9 cellular contexts compared by ENCODE assay signal in genomic region chr22:40634119-40634903, GRCh38. TPM values are rescaled to one million over a fixed set of nuclear protein-coding genes. Genes with fewer than 3 reads are reported as not detected.
DNase-seq lines count a peak whose midpoint lies in the region; ATAC-seq and TF ChIP-seq lines count a peak whose summit lies in the region.
"Had no signal": no experiment of that assay in that cellular context is flagged by ENCODE, and none has a peak within 500 bp of the region (broad histone marks: within the 10 kb centered on the region; RNA-seq: fewer than 3 reads in every experiment).

No MANE protein-coding gene starts in this region.

- H3K4me1 ChIP-seq in esophagus muscularis mucosa (peaks cover 15 to 61% (median 48%) of the 10 kb centered on the region in 4 donors), trophoblast cell (ENCODE audit: control insufficient read depth in 1 of 2, insufficient read depth in 2 of 2, low read length in 2 of 2) (peaks cover 4 to 12% of the 10 kb centered on the region in 2 experiments)

- no peak overlapping the region for H4K8ac ChIP-seq in trophoblast cell (ENCODE audit: low read depth, low read length)

- H3K14ac ChIP-seq in trophoblast cell (ENCODE audit: low read length) = no peak overlapping the region

- no peak for DNase-seq in CD4-positive, alpha-beta T cell
- peak; percentile 54 for DNase-seq in NCI-H69 (lab: John Stamatoyannopoulos, UW)
- DNase-seq in esophagus muscularis mucosa (ENCODE audit: extremely low spot score) = no peak
- no peak for DNase-seq in trophoblast cell
- DNase-seq in NCI-H1417 treated with DMSO at 0.1 percent for 48 hours (lab: John Stamatoyannopoulos, UW) = no peak
- no peak for DNase-seq in SHP77 (lab: John Stamatoyannopoulos, UW)
- DNase-seq in NOMO-1 (lab: John Stamatoyannopoulos, UW; ENCODE audit: unreplicated experiment in 2 of 2) = no peak
- DNase-seq: activated CD4-positive, alpha-beta memory T cell treated with anti-CD3 and anti-CD28 coated beads for 36 hours had no signal

- no peak overlapping the region for H2AK5ac ChIP-seq in trophoblast cell (ENCODE audit: low read length)

- no peak overlapping the region for H3K9ac ChIP-seq in trophoblast cell (ENCODE audit: low read length)

- no peak overlapping the region for H2BK5ac ChIP-seq in trophoblast cell (ENCODE audit: low read depth, low read length, poor library complexity)

- no peak overlapping the region for H4K91ac ChIP-seq in trophoblast cell (ENCODE audit: low read depth, low read length)

- no peaks in the 10 kb centered on the region for H3K27me3 ChIP-seq in CD4-positive, alpha-beta T cell (ENCODE audit: control insufficient read depth, insufficient read depth, low read length)
- H3K27me3 ChIP-seq in esophagus muscularis mucosa (no peaks in the 10 kb centered on the region), trophoblast cell (ENCODE audit: insufficient read depth, low read length) (no peaks in the 10 kb centered on the region)

- intact Hi-C loops in CD4-positive, alpha-beta T cell (cut with DNase I, micrococcal nuclease) = no loop called here
- intact Hi-C loops in esophagus muscularis mucosa (cut with DNase I) = loop anchor here (10.0 kb wide), 1 partner anchor 260 kb away; the partner anchor contains the start of gene SGSM3

- no peak overlapping the region for H3K18ac ChIP-seq in trophoblast cell (ENCODE audit: low read length)

- no peak for ATAC-seq in CD4-positive, alpha-beta T cell (ENCODE audit: poor library complexity)
- ATAC-seq in GM18517 (IDR thresholded peaks at IDR 0.05; ENCODE audit: unreplicated experiment) = no peak

- H3K9me3 ChIP-seq in CD4-positive, alpha-beta T cell (ENCODE audit: control insufficient read depth, low read length) = no peaks in the 10 kb centered on the region
- no peaks in the 10 kb centered on the region for H3K9me3 ChIP-seq in esophagus muscularis mucosa
- no peaks in the 10 kb centered on the region for H3K9me3 ChIP-seq in trophoblast cell (ENCODE audit: insufficient read depth, low read depth, low read length)

- H3K4me3 ChIP-seq in esophagus muscularis mucosa (peak overlapping the region; percentile 74 to 90 (median 82)), trophoblast cell (ENCODE audit: low read depth, low read length) (no peak overlapping the region)

- peak overlapping the region; percentile 94 for H3K4me3 Mint-ChIP-seq in CD4-positive, alpha-beta T cell

- CTCF ChIA-PET in CD4-positive, alpha-beta T cell (lab: Charles Lee) = interaction anchor here (0.8 to 2.5 kb wide), 4 partner anchors 100 to 147 kb away, joined by 3 to 10 read pairs (median 3); no protein-coding TSS in a partner anchor

- no peak for TF ChIP-seq CTCF in CD4-positive, alpha-beta T cell (IDR thresholded peaks at IDR 0.05)
- TF ChIP-seq CTCF in esophagus muscularis mucosa (IDR thresholded peaks at IDR 0.05) = no peak

- H3K27me3 Mint-ChIP-seq in CD4-positive, alpha-beta T cell = no peaks in the 10 kb centered on the region
- H3K27me3 Mint-ChIP-seq: activated CD4-positive, alpha-beta memory T cell treated with anti-CD3 and anti-CD28 coated beads for 36 hours had no signal

- peak overlapping the region; percentile 43 for H3K4ac ChIP-seq in trophoblast cell (ENCODE audit: low read depth, low read length)

- H2BK12ac ChIP-seq in trophoblast cell (ENCODE audit: low read length) = no peak overlapping the region

- H3K79me2 ChIP-seq in trophoblast cell (ENCODE audit: control insufficient read depth, insufficient read depth, low read length, poor library complexity) = peaks cover 23% of the 10 kb centered on the region

- TF ChIP-seq POLR2A in esophagus muscularis mucosa (IDR thresholded peaks at IDR 0.05; ENCODE audit: low read depth) = no peak

- H2BK120ac ChIP-seq in trophoblast cell (ENCODE audit: insufficient read depth, low read length, poor library complexity) = no peak overlapping the region

- no peaks in the 10 kb centered on the region for H3K9me3 Mint-ChIP-seq in CD4-positive, alpha-beta T cell
- H3K9me3 Mint-ChIP-seq: activated CD4-positive, alpha-beta memory T cell treated with anti-CD3 and anti-CD28 coated beads for 36 hours had no signal

- 72% methylated on average over 11 of the region's 11 CpGs for WGBS in esophagus muscularis mucosa
- WGBS in trophoblast cell (ENCODE audit: extremely low coverage, insufficient coverage, insufficient read length) = no CpG with 5 or more reads among the region's 11 CpGs

- no peak overlapping the region for H3K27ac ChIP-seq in CD4-positive, alpha-beta T cell (ENCODE audit: low read depth, low read length)
- H3K27ac ChIP-seq in esophagus muscularis mucosa (replicated peaks in 1 of 4) (peak overlapping the region; percentile 92 to 96 (median 93)), trophoblast cell (ENCODE audit: low read depth, low read length) (no peak overlapping the region)

- TF ChIP-seq EP300 in esophagus muscularis mucosa (IDR thresholded peaks at IDR 0.05) = no peak

- H3K36me3 ChIP-seq in esophagus muscularis mucosa (no peaks in the 10 kb centered on the region), trophoblast cell (ENCODE audit: control insufficient read depth in 1 of 2, insufficient read depth in 2 of 2, low read length in 2 of 2) (no peaks in the 10 kb centered on the region)

- peak overlapping the region; percentile 54 for H3K23ac ChIP-seq in trophoblast cell (ENCODE audit: low read length)

- H3K4me2 ChIP-seq in trophoblast cell (ENCODE audit: low read length) = no peak overlapping the region

- H2AFZ ChIP-seq in trophoblast cell (ENCODE audit: insufficient read depth, low read length, poor library complexity) = no peak overlapping the region

- H4K12ac ChIP-seq in trophoblast cell (ENCODE audit: low read depth, low read length) = no peak overlapping the region

- peaks cover 63% of the 10 kb centered on the region for H3K4me1 Mint-ChIP-seq in CD4-positive, alpha-beta T cell (ENCODE audit: low read depth)

- H3K27ac Mint-ChIP-seq in CD4-positive, alpha-beta T cell = no peak overlapping the region
- H3K27ac Mint-ChIP-seq: activated CD4-positive, alpha-beta memory T cell treated with anti-CD3 and anti-CD28 coated beads for 36 hours had no signal

- POLR2A ChIA-PET in CD4-positive, alpha-beta T cell (lab: Charles Lee) = interaction anchor here (1.0 to 6.6 kb wide), 4 partner anchors 8 to 110 kb away, joined by 3 to 72 read pairs (median 4); no protein-coding TSS in a partner anchor

- H3K36me3 Mint-ChIP-seq in CD4-positive, alpha-beta T cell (ENCODE audit: low read depth) = peaks cover 10% of the 10 kb centered on the region

- H3K79me1 ChIP-seq in trophoblast cell (ENCODE audit: low read length) = peaks cover 9% of the 10 kb centered on the region

RNA-seq across cellular contexts. Expression of gene MRTFA, which starts 2.2 kb away (rescaled TPM):
- 10 to 100 TPM; 55.3 to 58.9 TPM for total RNA-seq in CD4-positive, alpha-beta T cell
- 10 to 100 TPM; 55.6 to 88.7 (median 73.6) TPM for total RNA-seq in esophagus muscularis mucosa
- 51.3 and 51.5 TPM in 2 replicates for polyA plus RNA-seq in trophoblast cell (2013)

RNA-seq across cellular contexts. Expression of gene MCHR1, which starts 45.0 kb away (rescaled TPM):
- not detected for total RNA-seq in CD4-positive, alpha-beta T cell
- total RNA-seq in esophagus muscularis mucosa = 1 to 10 TPM in 1 of 4 donors, under 1 TPM in 1, not detected in 2; 0.33 to 2.1 TPM
- polyA plus RNA-seq in trophoblast cell (2013) = 28.8 and 36.5 TPM in 2 replicates
- total RNA-seq: activated CD4-positive, alpha-beta memory T cell treated with anti-CD3 and anti-CD28 coated beads for 36 hours had no signal

Comparison
In these comparisons a context has a peak if more than half of its experiments do, and no peak if none do; other contexts are left out.
1. H3K27ac ChIP-seq: peak in esophagus muscularis mucosa (4 of 4); none in CD4-positive, alpha-beta T cell (single experiment) and trophoblast cell (single experiment).